32 cellular contexts compared by ENCODE assay signal in the genomic region with DNA sequence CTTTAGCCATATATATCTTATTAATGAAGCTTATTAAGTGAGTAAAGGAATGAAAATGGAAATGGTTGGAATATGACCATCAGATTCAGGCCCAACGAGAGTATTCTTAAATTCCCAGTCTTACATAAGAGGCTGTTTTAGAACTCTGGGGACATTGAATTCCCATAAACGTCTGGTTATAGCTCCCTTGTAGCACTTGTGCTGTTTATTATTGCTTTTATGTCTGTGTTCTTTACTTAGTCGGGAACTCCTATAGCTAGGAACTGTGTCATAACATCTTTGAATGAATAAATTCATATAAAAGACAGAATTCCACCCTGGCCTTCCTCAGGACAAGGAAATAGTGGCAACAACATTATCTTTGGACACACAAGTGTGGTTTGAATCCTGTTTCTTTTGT. TPM values are rescaled to one million over a fixed set of nuclear protein-coding genes. Genes with fewer than 3 reads are reported as not detected.
DNase-seq lines count a peak whose midpoint lies in the region; ATAC-seq and TF ChIP-seq lines count a peak whose summit lies in the region.
"Had no signal": no experiment of that assay in that cellular context is flagged by ENCODE, and none has a peak within 500 bp of the region (broad histone marks: within the 10 kb centered on the region; RNA-seq: fewer than 3 reads in every experiment).

No MANE protein-coding gene starts in this region.

- H3K4me1 ChIP-seq in mucosa of descending colon (ENCODE audit: low read depth) = peaks cover 3% of the 10 kb centered on the region
- H3K4me1 ChIP-seq in prostate gland (replicated peaks) = no peaks in the 10 kb centered on the region
- H3K4me1 ChIP-seq: A549; BE2C; BLaER1; BLaER1 treated with 17β-estradiol and CSF1 and Interleukin-3, amounts not matched to agents 10 nM and 100 nM; Caco-2 had no signal

- intact Hi-C loops in mucosa of descending colon (cut with DNase I, micrococcal nuclease) = no loop called here
- intact Hi-C loops in prostate gland (cut with DNase I) = no loop called here

- TF ChIP-seq CTCF in mucosa of descending colon (IDR thresholded peaks at IDR 0.05) = no peak
- no peak for TF ChIP-seq CTCF in prostate gland (IDR thresholded peaks at IDR 0.05)

- H3K27me3 ChIP-seq in prostate gland (replicated peaks; ENCODE audit: insufficient read depth) = no peaks in the 10 kb centered on the region
- H3K27me3 ChIP-seq: BE2C; BLaER1; BLaER1 treated with 17β-estradiol and CSF1 and Interleukin-3, amounts not matched to agents 10 nM and 100 nM had no signal

- 37% methylated on average over 3 of the region's 3 CpGs for WGBS in prostate gland

- no peak overlapping the region for H3K4me3 ChIP-seq in mucosa of descending colon
- H3K4me3 ChIP-seq in prostate gland = no peak overlapping the region
- H3K4me3 ChIP-seq: A549; BLaER1; BLaER1 treated with 17β-estradiol and CSF1 and Interleukin-3, amounts not matched to agents 10 nM and 100 nM had no signal

- DNase-seq in mucosa of descending colon (no peak), prostate gland (ENCODE audit: low spot score) (peak; percentile 8), mesenteric fat pad (ENCODE audit: low spot score) (no peak)
- DNase-seq: 8988T; ACHN; AML-193; BE2C; C1 segment of cervical spinal cord; Caco-2; Calu3; CD4-positive, alpha-beta memory T cell; CD4-positive, alpha-beta T cell; CD4-positive, CD25-positive, alpha-beta regulatory T cell; CD8-positive, alpha-beta memory T cell; CD8-positive, alpha-beta T cell; COR-L47; DMS 273 treated with DMSO at 0.1 percent for 48 hours; DMS153; DMS53; DMS79; DMS79 treated with DMSO at 0.1 percent for 48 hours; DND-41; EL had no signal

- no peak for TF ChIP-seq POLR2A in prostate gland (IDR thresholded peaks at IDR 0.05)

- H3K36me3 ChIP-seq in mucosa of descending colon (ENCODE audit: low read depth) (no peaks in the 10 kb centered on the region), prostate gland (no peaks in the 10 kb centered on the region)
- H3K36me3 ChIP-seq: BE2C; BLaER1; BLaER1 treated with 17β-estradiol and CSF1 and Interleukin-3, amounts not matched to agents 10 nM and 100 nM had no signal

- H3K9me3 ChIP-seq in mucosa of descending colon = no peaks in the 10 kb centered on the region
- H3K9me3 ChIP-seq in prostate gland = no peaks in the 10 kb centered on the region
- H3K9me3 ChIP-seq: A549; BE2C; BLaER1; BLaER1 treated with 17β-estradiol and CSF1 and Interleukin-3, amounts not matched to agents 10 nM and 100 nM; Caco-2 had no signal

- H3K27ac ChIP-seq in prostate gland = peak overlapping the region in 1 of 2 donors; percentile 64
- H3K27ac ChIP-seq: 22Rv1; A549; BLaER1; BLaER1 treated with 17β-estradiol and CSF1 and Interleukin-3, amounts not matched to agents 10 nM and 100 nM; C4-2B had no signal

- ATAC-seq in mucosa of descending colon (peak; percentile 70), HG02623 (IDR thresholded peaks at IDR 0.05; ENCODE audit: unreplicated experiment) (no peak)
- ATAC-seq: A549; CD8-positive, alpha-beta T cell had no signal

RNA-seq across cellular contexts. Expression of a gene that starts 58.4 kb away (rescaled TPM):
- total RNA-seq in mucosa of descending colon (under 1 TPM; 0.38 to 0.73 (median 0.63) TPM), prostate gland (1 to 10 TPM; 1.5 to 8.2 TPM), mesenteric fat pad (not detected)
- total RNA-seq: A172; A673; B cell; Caco-2; CD4-positive, alpha-beta memory T cell; CD4-positive, alpha-beta T cell; CD4-positive, CD25-positive, alpha-beta regulatory T cell; CD8-positive, alpha-beta memory T cell; CD8-positive, alpha-beta T cell had no signal
